15 cellular contexts compared by ENCODE assay signal in the genomic region with DNA sequence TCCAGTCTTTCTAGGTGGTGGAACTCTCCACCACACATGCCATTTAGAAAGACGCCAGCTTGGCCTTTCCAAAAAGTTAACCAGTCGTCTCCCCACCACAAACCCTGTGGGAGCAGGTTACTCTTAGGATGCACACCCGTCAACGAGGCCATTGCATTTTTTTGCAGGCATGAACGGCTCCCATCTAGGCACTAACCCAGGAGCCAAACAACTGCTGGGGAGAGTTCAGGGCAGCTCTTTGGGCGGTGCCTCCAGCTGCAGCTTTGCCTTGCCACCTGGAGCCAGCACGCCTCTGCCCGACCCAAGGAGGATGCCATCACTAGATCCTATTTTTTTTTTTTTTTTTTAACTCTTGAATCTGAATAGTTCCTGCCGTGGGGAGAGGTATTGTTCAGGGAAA. TPM values are rescaled to one million over a fixed set of nuclear protein-coding genes. Genes with fewer than 3 reads are reported as not detected.
DNase-seq lines count a peak whose midpoint lies in the region; TF ChIP-seq lines count a peak whose summit lies in the region.
"Had no signal": no experiment of that assay in that cellular context is flagged by ENCODE, and none has a peak within 500 bp of the region (broad histone marks: within the 10 kb centered on the region; RNA-seq: fewer than 3 reads in every experiment).

No MANE protein-coding gene starts in this region.

- TF ChIP-seq CTCF in endodermal cell (conservative IDR thresholded peaks at IDR 0.05): no peak

- H3K27me3 ChIP-seq in endodermal cell (ENCODE audit: control insufficient read depth, insufficient read depth, low read length, poor library complexity, severe bottlenecking): no peaks in the 10 kb centered on the region

- H3K27ac ChIP-seq in endodermal cell (ENCODE audit: low read depth, low read length): no peak overlapping the region
- H3K27ac ChIP-seq: GM23248, HL-60 had no signal

- H3K36me3 Mint-ChIP-seq in endodermal cell (ENCODE audit: low read depth): peaks cover 72% of the 10 kb centered on the region
- peaks cover 47% of the 10 kb centered on the region for H3K36me3 Mint-ChIP-seq in activated T-helper 1 cell treated with anti-CD3 and anti-CD28 coated beads, Interleukin-12 subunit alpha, Interleukin-12 subunit beta, Interleukin-2, Interleukin-4 antibody, amounts not matched to agents 30 ng/mL and 10 ng/mL and 1 ng/mL, durations not matched to agents 14 hours and 24 hours and 36 hours (ENCODE audit: low read depth)
- H3K36me3 Mint-ChIP-seq in activated CD4-positive, alpha-beta T cell treated with anti-CD3 and anti-CD28 coated beads, Interleukin-2, amount 10 ng/mL, durations not matched to agents 24 days and 14 days (ENCODE audit: low read depth): peaks cover 55% of the 10 kb centered on the region

- H3K9ac ChIP-seq in endodermal cell (ENCODE audit: extremely low read depth, low read length, poor library complexity, severe bottlenecking): no peak overlapping the region
- H3K9ac ChIP-seq: GM23248 had no signal

- H3K27ac Mint-ChIP-seq in endodermal cell: no peak overlapping the region
- no peak overlapping the region for H3K27ac Mint-ChIP-seq in activated T-helper 1 cell treated with anti-CD3 and anti-CD28 coated beads, Interleukin-12 subunit alpha, Interleukin-12 subunit beta, Interleukin-2, Interleukin-4 antibody, amounts not matched to agents 30 ng/mL and 10 ng/mL and 1 ng/mL, durations not matched to agents 14 hours and 24 hours and 36 hours
- H3K27ac Mint-ChIP-seq in activated CD4-positive, alpha-beta T cell treated with anti-CD3 and anti-CD28 coated beads, Interleukin-2, amount 10 ng/mL, durations not matched to agents 24 days and 14 days: no peak overlapping the region
- H3K27ac Mint-ChIP-seq: CD4-positive, alpha-beta T cell had no signal

- H3K4me3 ChIP-seq in endodermal cell (ENCODE audit: low read length): no peak overlapping the region
- H3K4me3 ChIP-seq: GM23248 had no signal

- H3K9me3 ChIP-seq in endodermal cell (ENCODE audit: control insufficient read depth, low read length): peaks cover 27% of the 10 kb centered on the region

- 92 to 95% methylated on average over 4 to 9 of the region's 9 CpGs for whole genome bisulfite sequencing in endodermal cell (ENCODE audit: insufficient coverage in 1 of 2, insufficient read length in 1 of 2), 2 experiments

- peaks cover 86% of the 10 kb centered on the region for H3K36me3 ChIP-seq in endodermal cell (ENCODE audit: control insufficient read depth, insufficient read depth, low read length)

- H3K27me3 Mint-ChIP-seq in endodermal cell (ENCODE audit: insufficient read depth): no peaks in the 10 kb centered on the region
- no peaks in the 10 kb centered on the region for H3K27me3 Mint-ChIP-seq in activated T-helper 1 cell treated with anti-CD3 and anti-CD28 coated beads, Interleukin-12 subunit alpha, Interleukin-12 subunit beta, Interleukin-2, Interleukin-4 antibody, amounts not matched to agents 30 ng/mL and 10 ng/mL and 1 ng/mL, durations not matched to agents 14 hours and 24 hours and 36 hours (ENCODE audit: insufficient read depth)
- H3K27me3 Mint-ChIP-seq in activated CD4-positive, alpha-beta T cell treated with anti-CD3 and anti-CD28 coated beads, Interleukin-2, amount 10 ng/mL, durations not matched to agents 24 days and 14 days: no peaks in the 10 kb centered on the region
- H3K27me3 Mint-ChIP-seq: CD4-positive, alpha-beta T cell had no signal

- no peak overlapping the region for H3K4me3 Mint-ChIP-seq in endodermal cell
- no peak overlapping the region for H3K4me3 Mint-ChIP-seq in activated T-helper 1 cell treated with anti-CD3 and anti-CD28 coated beads, Interleukin-12 subunit alpha, Interleukin-12 subunit beta, Interleukin-2, Interleukin-4 antibody, amounts not matched to agents 30 ng/mL and 10 ng/mL and 1 ng/mL, durations not matched to agents 14 hours and 24 hours and 36 hours
- H3K4me3 Mint-ChIP-seq in activated CD4-positive, alpha-beta T cell treated with anti-CD3 and anti-CD28 coated beads, Interleukin-2, amount 10 ng/mL, durations not matched to agents 24 days and 14 days: no peak overlapping the region
- H3K4me3 Mint-ChIP-seq: CD4-positive, alpha-beta T cell had no signal

- no peaks in the 10 kb centered on the region for H3K4me1 ChIP-seq in endodermal cell (ENCODE audit: control insufficient read depth, insufficient read depth, low read length)

- intact Hi-C loops in activated T-helper 1 cell treated with anti-CD3 and anti-CD28 coated beads, Interleukin-12 subunit alpha, Interleukin-12 subunit beta, Interleukin-2, Interleukin-4 antibody, amounts not matched to agents 30 ng/mL and 10 ng/mL and 1 ng/mL, durations not matched to agents 14 hours and 24 hours and 36 hours (cut with micrococcal nuclease): no loop called here
- intact Hi-C loops in activated CD4-positive, alpha-beta T cell treated with anti-CD3 and anti-CD28 coated beads, Interleukin-2, amount 10 ng/mL, durations not matched to agents 24 days and 14 days (cut with micrococcal nuclease): no loop called here

- peaks cover 25% of the 10 kb centered on the region for H3K9me3 Mint-ChIP-seq in endodermal cell
- H3K9me3 Mint-ChIP-seq in activated T-helper 1 cell treated with anti-CD3 and anti-CD28 coated beads, Interleukin-12 subunit alpha, Interleukin-12 subunit beta, Interleukin-2, Interleukin-4 antibody, amounts not matched to agents 30 ng/mL and 10 ng/mL and 1 ng/mL, durations not matched to agents 14 hours and 24 hours and 36 hours: peaks cover 29% of the 10 kb centered on the region
- H3K9me3 Mint-ChIP-seq in activated CD4-positive, alpha-beta T cell treated with anti-CD3 and anti-CD28 coated beads, Interleukin-2, amount 10 ng/mL, durations not matched to agents 24 days and 14 days: peaks cover 9% of the 10 kb centered on the region

- peak; percentile 26 for DNase-seq in activated CD8-positive, alpha-beta memory T cell treated with anti-CD3 and anti-CD28 coated beads for 24 hours
- DNase-seq in activated CD8-positive, alpha-beta memory T cell treated with anti-CD3 and anti-CD28 coated beads, Interleukin-2, amount 50 U/mL, for 4 hours: no peak
- DNase-seq in endodermal cell (peak; percentile 22), mesenteric fat pad (ENCODE audit: low spot score) (peak; percentile 14), ureter (ENCODE audit: low spot score) (peak; percentile 15), cerebellar nuclear complex (lab: John Stamatoyannopoulos, UW) (no peak)
- DNase-seq in activated T-helper 1 cell treated with anti-CD3 and anti-CD28 coated beads, Interleukin-12 subunit alpha, Interleukin-12 subunit beta, Interleukin-2, Interleukin-4 antibody, amounts not matched to agents 30 ng/mL and 10 ng/mL and 1 ng/mL, durations not matched to agents 14 hours and 24 hours and 36 hours (ENCODE audit: low spot score): no peak
- DNase-seq in activated CD4-positive, alpha-beta T cell treated with anti-CD3 and anti-CD28 coated beads, Interleukin-2, amount 10 ng/mL, durations not matched to agents 24 days and 14 days: no peak
- DNase-seq: 8988T; C1 segment of cervical spinal cord; CD4-positive, alpha-beta T cell; DMS153; EL; GM23248 had no signal

- H3K4me1 Mint-ChIP-seq in endodermal cell: peaks cover 1% of the 10 kb centered on the region
- no peaks in the 10 kb centered on the region for H3K4me1 Mint-ChIP-seq in activated T-helper 1 cell treated with anti-CD3 and anti-CD28 coated beads, Interleukin-12 subunit alpha, Interleukin-12 subunit beta, Interleukin-2, Interleukin-4 antibody, amounts not matched to agents 30 ng/mL and 10 ng/mL and 1 ng/mL, durations not matched to agents 14 hours and 24 hours and 36 hours (ENCODE audit: low read depth)
- H3K4me1 Mint-ChIP-seq in activated CD4-positive, alpha-beta T cell treated with anti-CD3 and anti-CD28 coated beads, Interleukin-2, amount 10 ng/mL, durations not matched to agents 24 days and 14 days: no peaks in the 10 kb centered on the region

RNA-seq across cellular contexts. Expression of gene TBC1D7, which starts 39.9 kb away (rescaled TPM):
- 10 to 100 TPM; 37.7 to 59.0 TPM for total RNA-seq in endodermal cell
- 46.2 TPM for polyA plus RNA-seq in endodermal cell (2013, experiment 1 of 2)
- 46.3 TPM for polyA plus RNA-seq in endodermal cell (2013, experiment 2 of 2)
- total RNA-seq in mesenteric fat pad: 11.0 TPM
- total RNA-seq in ureter: 15.6 TPM
- 27.3 and 28.2 TPM in 2 replicates for total RNA-seq in activated T-helper 1 cell treated with anti-CD3 and anti-CD28 coated beads, Interleukin-12 subunit alpha, Interleukin-12 subunit beta, Interleukin-2, Interleukin-4 antibody, amounts not matched to agents 30 ng/mL and 10 ng/mL and 1 ng/mL, durations not matched to agents 14 hours and 24 hours and 36 hours
- 25.1 and 26.8 TPM in 2 replicates for total RNA-seq in activated CD4-positive, alpha-beta T cell treated with anti-CD3 and anti-CD28 coated beads, Interleukin-2, amount 10 ng/mL, durations not matched to agents 24 days and 14 days

Comparison
In these comparisons a context has a peak if more than half of its experiments do, and no peak if none do; other contexts are left out.
1. DNase-seq: peak in activated CD8-positive, alpha-beta memory T cell treated with anti-CD3 and anti-CD28 coated beads for 24 hours (single experiment), endodermal cell (single experiment), mesenteric fat pad (single experiment) and ureter (single experiment); none in activated CD8-positive, alpha-beta memory T cell treated with anti-CD3 and anti-CD28 coated beads, Interleukin-2, amount 50 U/mL, for 4 hours (single experiment), cerebellar nuclear complex (0 of 2), activated T-helper 1 cell treated with anti-CD3 and anti-CD28 coated beads, Interleukin-12 subunit alpha, Interleukin-12 subunit beta, Interleukin-2, Interleukin-4 antibody, amounts not matched to agents 30 ng/mL and 10 ng/mL and 1 ng/mL, durations not matched to agents 14 hours and 24 hours and 36 hours (single experiment) and activated CD4-positive, alpha-beta T cell treated with anti-CD3 and anti-CD28 coated beads, Interleukin-2, amount 10 ng/mL, durations not matched to agents 24 days and 14 days (single experiment).